Comparison of ENCODE assay signal across 17 cellular contexts in the genomic region with DNA sequence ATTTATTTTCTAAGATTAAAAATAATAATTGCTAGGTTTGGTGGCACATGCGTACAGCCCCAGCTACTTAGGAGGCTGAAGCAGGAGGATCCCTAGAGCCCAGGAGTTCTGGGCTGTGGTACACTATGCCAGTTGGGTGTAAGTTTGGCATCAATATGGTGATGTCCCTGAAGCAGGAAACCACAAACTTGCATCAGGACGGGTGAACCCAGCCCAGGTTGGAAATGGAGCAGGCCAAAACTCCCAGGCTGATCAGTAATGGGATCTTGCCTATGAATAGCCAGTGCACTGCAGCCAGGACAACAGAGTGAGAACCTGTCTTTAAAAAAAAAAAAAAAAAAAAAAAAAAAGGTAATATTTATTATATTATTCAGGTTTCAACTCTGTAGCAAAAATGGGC.
DNase-seq lines count a peak whose midpoint lies in the region; ATAC-seq and TF ChIP-seq lines count a peak whose summit lies in the region.
"Had no signal": no experiment of that assay in that cellular context is flagged by ENCODE, and none has a peak within 500 bp of the region (broad histone marks: within the 10 kb centered on the region; RNA-seq: fewer than 3 reads in every experiment).

No MANE protein-coding gene starts in this region.

- TF ChIP-seq CTCF in GM23338 (conservative IDR thresholded peaks at IDR 0.05; ENCODE audit: low read depth in 2 of 2) (no peak), psoas muscle (IDR thresholded peaks at IDR 0.05) (no peak)

- H3K4me3 Mint-ChIP-seq in GM23338, result no peak overlapping the region
- H3K4me3 Mint-ChIP-seq: CD4-positive, alpha-beta memory T cell had no signal

- no peaks in the 10 kb centered on the region for H3F3A ChIP-seq in GM23338 (replicated peaks; ENCODE audit: low read depth)

- peaks cover 10% of the 10 kb centered on the region for H3K4me1 Mint-ChIP-seq in GM23338

- H3K27me3 Mint-ChIP-seq in GM23338 (ENCODE audit: insufficient read depth, low read depth, poor library complexity), result no peaks in the 10 kb centered on the region
- H3K27me3 Mint-ChIP-seq: CD4-positive, alpha-beta memory T cell had no signal

- H3K4me1 ChIP-seq in GM23338 (ENCODE audit: insufficient read depth), result peaks cover 11% of the 10 kb centered on the region; the same call in 1 of the 2 replicates
- peaks cover 63% of the 10 kb centered on the region for H3K4me1 ChIP-seq in psoas muscle
- H3K4me1 ChIP-seq: A549, HAP-1 had no signal

- DNase-seq in GM23338 (ENCODE audit: low spot score) (no peak), medulla oblongata (ENCODE audit: extremely low spot score) (peak; percentile 2), psoas muscle (peak; percentile 44 to 62), SHP77 (lab: John Stamatoyannopoulos, UW) (no peak), NK-92 (lab: John Stamatoyannopoulos, UW; ENCODE audit: unreplicated experiment) (no peak), occipital lobe (lab: John Stamatoyannopoulos, UW) (no peak)
- DNase-seq: 8988T; C1 segment of cervical spinal cord; Calu3; CD4-positive, alpha-beta memory T cell; COR-L47; DMS53; DND-41; GOT3 had no signal

- H3K36me3 Mint-ChIP-seq in GM23338 (ENCODE audit: low read depth), result peaks cover 17% of the 10 kb centered on the region

- no peaks in the 10 kb centered on the region for H3K9me3 ChIP-seq in psoas muscle
- H3K9me3 ChIP-seq: A549, HAP-1 had no signal

- 41 to 61% (median 48%) methylated on average over 2 of the region's 2 CpGs for WGBS in psoas muscle, 3 donors

- H3K36me3 ChIP-seq in GM23338 (ENCODE audit: insufficient read depth), result peaks cover 3% of the 10 kb centered on the region; the same call in 1 of the 2 replicates
- H3K36me3 ChIP-seq in psoas muscle (ENCODE audit: insufficient read depth in 1 of 2, low read depth in 1 of 2), result peaks cover 0 to 48% of the 10 kb centered on the region in 2 donors

- no peak overlapping the region for H2AFZ ChIP-seq in GM23338

- H3K4me2 ChIP-seq in GM23338, result no peak overlapping the region
- H3K4me2 ChIP-seq: A549 had no signal

- no peaks in the 10 kb centered on the region for H3K79me2 ChIP-seq in GM23338 (replicated peaks; ENCODE audit: insufficient read depth)

- ATAC-seq in GM23338 (no peak), psoas muscle (peak; percentile 63 to 79 (median 73))
- ATAC-seq: A549, GM12878 had no signal

- intact Hi-C loops in psoas muscle (cut with DNase I), result no loop called here

- H3K27me3 ChIP-seq in GM23338 (ENCODE audit: insufficient read depth), result no peaks in the 10 kb centered on the region
- no peaks in the 10 kb centered on the region for H3K27me3 ChIP-seq in psoas muscle (ENCODE audit: insufficient read depth in 3 of 3, low read length in 2 of 3)

- no peaks in the 10 kb centered on the region for H3K9me2 ChIP-seq in GM23338 (ENCODE audit: insufficient read depth)

- peak overlapping the region; percentile 56 for H3K27ac ChIP-seq in GM23338 (ENCODE audit: low read depth)
- H3K27ac ChIP-seq in psoas muscle, result peak overlapping the region; percentile 88
- H3K27ac ChIP-seq: A549 had no signal

- no peaks in the 10 kb centered on the region for H3K9me3 Mint-ChIP-seq in GM23338
- H3K9me3 Mint-ChIP-seq: CD4-positive, alpha-beta memory T cell had no signal

- no peaks in the 10 kb centered on the region for H4K20me1 ChIP-seq in GM23338 (replicated peaks; ENCODE audit: insufficient read depth)

- H3K4me3 ChIP-seq in GM23338 (no peak overlapping the region), psoas muscle (no peak overlapping the region)
- H3K4me3 ChIP-seq: A549, GM12878, HAP-1 had no signal

- no peak overlapping the region for H3K27ac Mint-ChIP-seq in GM23338

TF ChIP-seq in GM23338, 12 proteins besides CTCF, POLR2A, EP300 and RAD21:
- TF ChIP-seq POLR2AphosphoS5 (IDR thresholded peaks at IDR 0.05; ENCODE audit: low read depth) (no peak), EZH2phosphoT487 (IDR thresholded peaks at IDR 0.05; ENCODE audit: unreplicated experiment) (no peak), JUNB (IDR thresholded peaks at IDR 0.05; ENCODE audit: unreplicated experiment) (no peak)
TF ChIP-seq in GM23338: peak in this region for 0.

Comparison
In these comparisons a context has a peak if more than half of its experiments do, and no peak if none do; other contexts are left out.
1. DNase-seq: peak in medulla oblongata (single experiment) and psoas muscle (2 of 2); none in GM23338 (single experiment), SHP77 (0 of 2), NK-92 (single experiment) and occipital lobe (single experiment).